8 cellular contexts compared by ENCODE assay signal in the genomic region with DNA sequence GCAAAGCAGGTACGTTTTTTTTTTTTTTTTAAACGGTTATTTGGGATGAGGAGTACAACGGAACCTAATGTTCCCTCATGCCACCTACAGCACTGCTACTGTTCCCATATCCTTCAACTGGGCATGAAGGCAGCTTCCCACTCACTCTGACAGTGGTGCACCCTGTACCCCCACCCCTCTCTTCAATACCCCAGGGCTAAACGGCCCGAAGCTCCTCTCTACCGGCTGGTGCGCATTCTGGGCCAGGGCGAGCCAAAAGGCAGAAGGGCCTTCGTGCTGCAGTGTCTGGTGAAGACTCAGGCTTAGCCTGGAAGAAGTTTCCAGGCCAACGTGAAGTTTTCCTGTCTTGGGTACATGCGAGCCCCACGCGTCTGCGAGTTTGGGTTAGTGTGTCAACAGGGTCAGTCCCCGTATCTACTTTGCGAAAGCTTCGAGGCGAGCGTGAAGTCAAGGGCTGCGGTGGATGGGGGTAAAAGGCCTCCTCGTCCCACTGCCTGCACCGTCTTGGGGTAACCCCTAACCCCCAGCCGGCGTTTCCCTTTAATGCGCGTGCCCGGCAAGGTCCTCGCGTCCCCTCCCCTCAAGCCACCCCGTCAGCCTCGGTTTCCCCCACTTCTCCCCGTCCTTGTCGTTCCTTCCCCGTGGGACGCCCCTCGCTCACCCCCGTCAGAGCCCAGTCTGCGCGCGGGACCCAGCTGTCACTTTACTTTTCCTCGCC. TPM values are rescaled to one million over a fixed set of nuclear protein-coding genes. Genes with fewer than 3 reads are reported as not detected.
DNase-seq lines count a peak whose midpoint lies in the region; ATAC-seq, FAIRE-seq and TF ChIP-seq lines count a peak whose summit lies in the region.

No MANE protein-coding gene starts in this region.

- H3K27me3 Mint-ChIP-seq in activated T-cell treated with anti-CD3 and anti-CD28 coated beads, Interleukin-2, amount 50 U/mL, for 72 hours (ENCODE audit: low read depth), result peaks cover 18% of the 10 kb centered on the region

- H3K4me1 Mint-ChIP-seq in activated T-cell treated with anti-CD3 and anti-CD28 coated beads, Interleukin-2, amount 50 U/mL, for 72 hours (ENCODE audit: low read depth), result peaks cover 22% of the 10 kb centered on the region

- FAIRE-seq in GM19239 (lab: Jason Lieb, UNC) (peak; percentile 55), pancreas (lab: Jason Lieb, UNC) (no peak)

- peaks cover 0 to 7% of the 10 kb centered on the region in 2 donors for H3K36me3 Mint-ChIP-seq in activated T-cell treated with anti-CD3 and anti-CD28 coated beads, Interleukin-2, amount 50 U/mL, for 72 hours (ENCODE audit: insufficient read depth in 2 of 2)

- TF ChIP-seq CTCF in AG10803 (conservative IDR thresholded peaks at IDR 0.05; ENCODE audit: low read length) (no peak), pancreas (IDR thresholded peaks at IDR 0.05) (no peak), GM10266 (IDR thresholded peaks at IDR 0.05; ENCODE audit: control insufficient read depth, insufficient read depth, low read depth, missing control alignments) (no peak)

- H3K27ac ChIP-seq in pancreas, result peak overlapping the region in 3 of 4 donors; percentile 4 to 34 (median 28)

- peaks cover 0 to 13% (median 4%) of the 10 kb centered on the region in 4 donors for H3K27me3 ChIP-seq in pancreas

- 4 to 6% methylated on average over 39 to 41 of the region's 41 CpGs for WGBS in pancreas, 2 donors

- ATAC-seq in HG03442 (IDR thresholded peaks at IDR 0.05; ENCODE audit: unreplicated experiment) (peak; percentile 25), pancreas (peak; percentile 35 to 52 (median 48)), GM21515 (IDR thresholded peaks at IDR 0.05; ENCODE audit: unreplicated experiment) (no peak)
- ATAC-seq in activated T-cell treated with anti-CD3 and anti-CD28 coated beads, Interleukin-2, amount 50 U/mL, for 72 hours (replicated peaks in 1 of 2), result peak; percentile 47 to 57

- H3K9me3 ChIP-seq in pancreas, result no peaks in the 10 kb centered on the region

- H3K9me3 Mint-ChIP-seq in activated T-cell treated with anti-CD3 and anti-CD28 coated beads, Interleukin-2, amount 50 U/mL, for 72 hours, result no peaks in the 10 kb centered on the region

- H3K4me3 ChIP-seq in AG10803 (ENCODE audit: low read length) (peak overlapping the region; percentile 88), pancreas (peak overlapping the region; percentile 78 to 89 (median 86))

- H3K4me3 Mint-ChIP-seq in activated T-cell treated with anti-CD3 and anti-CD28 coated beads, Interleukin-2, amount 50 U/mL, for 72 hours, result peak overlapping the region; percentile 76 to 82

- no peaks in the 10 kb centered on the region for H3K36me3 ChIP-seq in pancreas

- intact Hi-C loops in pancreas (cut with DNase I), result no loop called here

- peaks cover 3 to 11% (median 7%) of the 10 kb centered on the region in 3 donors for H3K4me1 ChIP-seq in pancreas

- DNase-seq in AG10803 (ENCODE audit: low read depth) (peak; percentile 32), GM19239 (ENCODE audit: insufficient read length, low spot score) (no peak), glomerular visceral epithelial cell (ENCODE audit: extremely low spot score) (peak; percentile 4), pancreas (peak in 2 of 6 donors; percentile 37 to 84), GM10266 (ENCODE audit: extremely low spot score) (no peak)
- no peak for DNase-seq in activated T-cell treated with anti-CD3 and anti-CD28 coated beads, Interleukin-2, amount 50 U/mL, for 72 hours

- H3K27ac Mint-ChIP-seq in activated T-cell treated with anti-CD3 and anti-CD28 coated beads, Interleukin-2, amount 50 U/mL, for 72 hours, result no peak overlapping the region

RNA-seq across cellular contexts. Expression of gene UBE2E2, which starts 0.8 kb away (rescaled TPM):
- 10 to 100 TPM; 11.8 to 11.9 TPM for total RNA-seq in activated T-cell treated with anti-CD3 and anti-CD28 coated beads, Interleukin-2, amount 50 U/mL, for 72 hours
- 10 to 100 TPM in 1 of 6 donors, 1 to 10 TPM in 5; 3.7 to 11.6 (median 6.0) TPM for total RNA-seq in pancreas
- polyA plus RNA-seq in pancreas, result 1 to 10 TPM; 3.3 to 6.9 TPM

Comparison
In these comparisons a context has a peak if more than half of its experiments do, and no peak if none do; other contexts are left out.
1. DNase-seq: peak in AG10803 (single experiment) and glomerular visceral epithelial cell (single experiment); none in GM19239 (single experiment), activated T-cell treated with anti-CD3 and anti-CD28 coated beads, Interleukin-2, amount 50 U/mL, for 72 hours (0 of 2) and GM10266 (single experiment).